16 cellular contexts compared by ENCODE assay signal in genomic region chr17:9356488-9356911, GRCh38.
DNase-seq lines count a peak whose midpoint lies in the region; ATAC-seq and TF ChIP-seq lines count a peak whose summit lies in the region.
"Had no signal": no experiment of that assay in that cellular context is flagged by ENCODE, and none has a peak within 500 bp of the region (broad histone marks: within the 10 kb centered on the region; RNA-seq: fewer than 3 reads in every experiment).

No MANE protein-coding gene starts in this region.

- TF ChIP-seq CTCF in GM10266 (IDR thresholded peaks at IDR 0.05; ENCODE audit: control insufficient read depth, insufficient read depth, low read depth, missing control alignments) = no peak
- TF ChIP-seq CTCF in A673 (conservative IDR thresholded peaks at IDR 0.05; ENCODE audit: low read depth, low read length) = no peak

- DNase-seq in SKM-1 treated with dmso at 0.1 percent for 144 hours (lab: John Stamatoyannopoulos, UW; ENCODE audit: unreplicated experiment) (peak; percentile 32), SKM-1 (lab: John Stamatoyannopoulos, UW; ENCODE audit: unreplicated experiment) (no peak), RPMI8226 (peak; percentile 9), right cardiac atrium (no peak), superior temporal gyrus (ENCODE audit: extremely low spot score) (peak; percentile 67), GM10266 (ENCODE audit: extremely low spot score) (no peak), A673 (ENCODE audit: low spot score) (no peak)
- DNase-seq: activated CD4-positive, alpha-beta T cell treated with anti-CD3 and anti-CD28 coated beads for 4 hours; EL; KG1; transverse colon had no signal

- BruUV-seq in A673 (replicated peaks; lab: Mats Ljungman, UMichigan) = no TSS peak

- peak; percentile 59 for ATAC-seq in right cardiac atrium
- ATAC-seq in GM19455 (IDR thresholded peaks at IDR 0.05; ENCODE audit: unreplicated experiment) = no peak
- ATAC-seq: SK-N-SH treated with all-trans-retinoic acid at 6 μM for 48 hours had no signal

- H3K27ac ChIP-seq in right cardiac atrium (ENCODE audit: low read length) = no peak overlapping the region
- H3K27ac ChIP-seq in A673 (ENCODE audit: low read depth, low read length, poor library complexity, severe bottlenecking) = no peak overlapping the region
- H3K27ac ChIP-seq: breast epithelium, esophagus muscularis mucosa, skin epidermis, transverse colon had no signal

- no peaks in the 10 kb centered on the region for H3K9me3 ChIP-seq in right cardiac atrium (ENCODE audit: control insufficient read depth, low read length)
- H3K9me3 ChIP-seq in A673 (ENCODE audit: low read depth, low read length, poor library complexity, severe bottlenecking) = no peaks in the 10 kb centered on the region
- H3K9me3 ChIP-seq: breast epithelium, esophagus muscularis mucosa, transverse colon had no signal

- H3K27me3 ChIP-seq in right cardiac atrium (ENCODE audit: control insufficient read depth, insufficient read depth) (no peaks in the 10 kb centered on the region), A673 (replicated peaks; ENCODE audit: insufficient read depth, low read depth, low read length, poor library complexity) (no peaks in the 10 kb centered on the region)
- H3K27me3 ChIP-seq: breast epithelium, esophagus muscularis mucosa, transverse colon had no signal

- H3K4me3 ChIP-seq in right cardiac atrium (ENCODE audit: low read length) = no peak overlapping the region
- no peak overlapping the region for H3K4me3 ChIP-seq in A673 (ENCODE audit: low read depth, low read length, poor library complexity, severe bottlenecking)
- H3K4me3 ChIP-seq: breast epithelium, esophagus muscularis mucosa, skin epidermis, transverse colon had no signal

- 78% methylated on average over 3 of the region's 3 CpGs for WGBS in right cardiac atrium

- H3K36me3 ChIP-seq in A673 (ENCODE audit: insufficient read depth, low read length, poor library complexity, severe bottlenecking) = no peaks in the 10 kb centered on the region
- H3K36me3 ChIP-seq: breast epithelium, esophagus muscularis mucosa, transverse colon had no signal

- POLR2A ChIA-PET in A673 (lab: Charles Lee; ENCODE audit: low non-redundant PET) = no interaction called here

- intact Hi-C loops in right cardiac atrium (cut with DNase I) (no loop called here), A673 (cut with micrococcal nuclease; ENCODE audit: unreplicated experiment) (no loop called here)

- CTCF ChIA-PET in A673 (lab: Charles Lee) = no interaction called here

- peaks cover 4% of the 10 kb centered on the region for H3K4me1 ChIP-seq in right cardiac atrium (ENCODE audit: control insufficient read depth, insufficient read depth, low read length)
- no peaks in the 10 kb centered on the region for H3K4me1 ChIP-seq in A673 (ENCODE audit: insufficient read depth, low read length, poor library complexity, severe bottlenecking)
- H3K4me1 ChIP-seq: transverse colon had no signal

Comparison
In these comparisons a context has a peak if more than half of its experiments do, and no peak if none do; other contexts are left out.
1. DNase-seq: peak in SKM-1 treated with dmso at 0.1 percent for 144 hours (single experiment), RPMI8226 (single experiment) and superior temporal gyrus (single experiment); none in SKM-1 (single experiment), right cardiac atrium (0 of 3), GM10266 (single experiment) and A673 (single experiment).